Comparison of ENCODE assay signal across 8 cellular contexts in the genomic region with DNA sequence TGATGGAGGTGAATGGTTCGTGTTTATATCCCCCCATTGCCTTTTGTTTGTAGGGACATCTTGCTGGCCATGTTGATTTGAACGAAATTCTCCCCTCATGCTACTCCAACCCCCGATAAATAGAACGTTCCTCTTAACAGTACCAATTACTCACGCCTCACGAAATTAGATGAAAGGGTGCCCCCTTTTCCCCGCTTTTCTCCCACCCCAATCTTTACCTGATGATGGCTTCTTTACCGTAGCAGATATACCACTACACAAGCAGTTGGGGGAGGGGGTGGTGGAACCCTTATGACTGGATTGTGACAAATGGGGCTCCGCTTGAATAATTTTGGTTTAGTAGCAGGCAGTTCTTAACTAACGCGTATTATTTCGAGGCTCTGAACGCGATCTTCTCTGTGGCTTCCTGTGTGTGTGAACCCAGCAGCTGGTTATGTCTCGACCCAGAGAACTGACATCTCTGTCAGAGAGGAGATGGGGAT. TPM values are rescaled to one million over a fixed set of nuclear protein-coding genes. Genes with fewer than 3 reads are reported as not detected.
A peak's percentile ranks its signal among the peaks of the same experiment; 100 is the strongest.
DNase-seq lines count a peak whose midpoint lies in the region; ATAC-seq, FAIRE-seq and TF ChIP-seq lines count a peak whose summit lies in the region.

No MANE protein-coding gene starts in this region.

- peak; percentile 33 for DNase-seq in GM12892 (ENCODE audit: insufficient read length)
- peak; percentile 83 for DNase-seq in NCI-H82 (lab: John Stamatoyannopoulos, UW)
- peak; percentile 66 for DNase-seq in activated CD8-positive, alpha-beta memory T cell treated with anti-CD3 and anti-CD28 coated beads, Interleukin-2, amount 50 U/mL, for 48 hours
- no peak for DNase-seq in esophagus muscularis mucosa (ENCODE audit: extremely low spot score)
- peak; percentile 46 for DNase-seq in natural killer cell
- peak; percentile 70 for DNase-seq in stimulated activated naive CD8-positive, alpha-beta T cell treated with anti-CD3 and anti-CD28 coated beads, Interleukin-15, Interleukin-2, amounts not matched to agents 100 U/mL and 50 U/mL, for 24 hours

- peak overlapping the region; percentile 98 for H3K4me3 Mint-ChIP-seq in natural killer cell

- no peak for TF ChIP-seq EP300 in esophagus muscularis mucosa (IDR thresholded peaks at IDR 0.05)

- ATAC-seq in HG02798 (IDR thresholded peaks at IDR 0.05; ENCODE audit: poor library complexity, unreplicated experiment) (peak; percentile 33), natural killer cell (peak; percentile 52 to 59 (median 57)), HG02588 (IDR thresholded peaks at IDR 0.05; ENCODE audit: unreplicated experiment) (no peak)
- peak; percentile 60 for ATAC-seq in stimulated activated naive CD8-positive, alpha-beta T cell treated with anti-CD3 and anti-CD28 coated beads, Interleukin-15, Interleukin-2, amounts not matched to agents 100 U/mL and 50 U/mL, for 24 hours

- no peaks in the 10 kb centered on the region for H3K27me3 Mint-ChIP-seq in natural killer cell (ENCODE audit: low read depth in 2 of 2)

- TF ChIP-seq CTCF in esophagus muscularis mucosa (IDR thresholded peaks at IDR 0.05) (no peak), natural killer cell (IDR thresholded peaks at IDR 0.05) (no peak)

- no peaks in the 10 kb centered on the region for H3K9me3 Mint-ChIP-seq in natural killer cell

- no peaks in the 10 kb centered on the region for H3K9me3 ChIP-seq in esophagus muscularis mucosa

- intact Hi-C loops in esophagus muscularis mucosa (cut with DNase I) (loop anchor here (2.0 to 5.0 kb wide), 3 partner anchors 100 to 193 kb away; no protein-coding TSS in a partner anchor), natural killer cell (cut with micrococcal nuclease) (loop anchor here (2.0 to 5.0 kb wide), 2 partner anchors 52 to 176 kb away; no protein-coding TSS in a partner anchor)

- H3K27ac Mint-ChIP-seq in natural killer cell, result peak overlapping the region; percentile 91 to 92

- H3K4me3 ChIP-seq in esophagus muscularis mucosa, result peak overlapping the region; percentile 93 to 100 (median 98)

- H3K36me3 Mint-ChIP-seq in natural killer cell, result no peaks in the 10 kb centered on the region

- peak overlapping the region; percentile 94 to 98 (median 95) for H3K27ac ChIP-seq in esophagus muscularis mucosa (replicated peaks in 1 of 4)

- TF ChIP-seq POLR2A in GM12892 (IDR thresholded peaks at IDR 0.05; ENCODE audit: low read depth, low read length), result peak; percentile 39; the same call in 1 of the 2 replicates
- TF ChIP-seq POLR2A in esophagus muscularis mucosa (IDR thresholded peaks at IDR 0.05; ENCODE audit: low read depth), result no peak

- no peaks in the 10 kb centered on the region for H3K27me3 ChIP-seq in esophagus muscularis mucosa

- no peaks in the 10 kb centered on the region for H3K36me3 ChIP-seq in esophagus muscularis mucosa

- under 1% methylated on average over 15 of the region's 15 CpGs for WGBS in esophagus muscularis mucosa

- peaks cover 29 to 49% (median 38%) of the 10 kb centered on the region in 4 donors for H3K4me1 ChIP-seq in esophagus muscularis mucosa

- peak; percentile 96 for FAIRE-seq in GM12892 (lab: Jason Lieb, UNC)

- peaks cover 42 to 47% of the 10 kb centered on the region in 2 donors for H3K4me1 Mint-ChIP-seq in natural killer cell

RNA-seq across cellular contexts. Expression of a gene that starts 1.1 kb away (rescaled TPM):
- polyA plus RNA-seq in GM12892 (2012; ENCODE audit: missing spikeins), result 32.2 TPM
- total RNA-seq in esophagus muscularis mucosa (10 to 100 TPM; 26.2 to 68.4 (median 53.1) TPM), natural killer cell (100 to 1,000 TPM in 1 of 3 donors, 10 to 100 TPM in 2; 94.7 to 103 (median 99.2) TPM)
